ENCODE assay signal across 29 cellular contexts in genomic region chr7:119594956-119595355, GRCh38.
DNase-seq lines count a peak whose midpoint lies in the region; ATAC-seq, FAIRE-seq and TF ChIP-seq lines count a peak whose summit lies in the region.
"Had no signal": no experiment of that assay in that cellular context is flagged by ENCODE, and none has a peak within 500 bp of the region (broad histone marks: within the 10 kb centered on the region; RNA-seq: fewer than 3 reads in every experiment).

No MANE protein-coding gene starts in this region.

- intact Hi-C loops in thyroid gland (cut with DNase I): no loop called here

- peak overlapping the region; percentile 67 for H3T11ph ChIP-seq in H9 (ENCODE audit: low read length)

- H3K14ac ChIP-seq in H9 (ENCODE audit: insufficient read depth, low read length): no peak overlapping the region

- H2BK20ac ChIP-seq in H9 (ENCODE audit: low read depth, low read length, poor library complexity, severe bottlenecking): no peak overlapping the region

- peaks cover 0 to 3% (median 3%) of the 10 kb centered on the region in 3 experiments; a peak in 3 of 7 replicates for H3K36me3 Mint-ChIP-seq in H9 (ENCODE audit: insufficient read depth in 1 of 3, low read depth in 3 of 3)
- H3K36me3 Mint-ChIP-seq: memory B cell; stimulated activated effector memory CD8-positive, alpha-beta T cell treated with anti-CD3 and anti-CD28 coated beads, Interleukin-12 subunit alpha, Interleukin-12 subunit beta, amount 100 ng/mL, for 72 hours had no signal

- H2AK5ac ChIP-seq in H9 (ENCODE audit: insufficient read length, low read length): no peak overlapping the region

- FAIRE-seq in frontal cortex (lab: Jason Lieb, UNC): no peak
- FAIRE-seq: endometrium, islet of Langerhans, pancreas had no signal

- DNase-seq in H9: peak; percentile 45
- peak; percentile 4 for DNase-seq in NCI-H2227 (lab: John Stamatoyannopoulos, UW; ENCODE audit: unreplicated experiment)
- DNase-seq in cerebellar cortex (ENCODE audit: low spot score): peak; percentile 60
- peak; percentile 40 for DNase-seq in iPS-NIHi7 (ENCODE audit: extremely low spot score)
- DNase-seq in effector CD8-positive, alpha-beta T cell (lab: John Stamatoyannopoulos, UW): no peak
- no peak for DNase-seq in thyroid gland
- DNase-seq in frontal cortex (ENCODE audit: low spot score in 2 of 2): no peak
- DNase-seq: activated CD4-positive, alpha-beta T cell treated with anti-CD3 and anti-CD28 coated beads, Interleukin-2, amount 50 U/mL, for 1 hour; activated CD4-positive, CD25-positive, alpha-beta regulatory T cell; activated gamma-delta T cell treated with Interleukin-2 at 50 U/mL for 16 hours; activated T-cell treated with anti-CD3 and anti-CD28 coated beads, Interleukin-2, amount 50 U/mL, for 48 hours; DMS153; foreskin melanocyte; GDM1; left lung; NCI-H2029; NCI-H446 treated with DMSO at 0.1 percent for 48 hours; OCI-M1; pancreas; retina; T-helper 1 cell; trophoblast cell had no signal

- H3K4ac ChIP-seq in H9 (ENCODE audit: low read depth, low read length): no peak overlapping the region

- no peak overlapping the region for H3K4me3 Mint-ChIP-seq in H9
- H3K4me3 Mint-ChIP-seq: memory B cell; stimulated activated effector memory CD8-positive, alpha-beta T cell treated with anti-CD3 and anti-CD28 coated beads, Interleukin-12 subunit alpha, Interleukin-12 subunit beta, amount 100 ng/mL, for 72 hours had no signal

- H2AFZ ChIP-seq in H9 (ENCODE audit: low read length): no peak overlapping the region

- H4K8ac ChIP-seq in H9 (replicated peaks; ENCODE audit: insufficient read length, low read depth, low read length): no peak overlapping the region

- no peak overlapping the region for H2BK12ac ChIP-seq in H9 (ENCODE audit: insufficient read length, low read depth, low read length)

- no peak overlapping the region for H3K18ac ChIP-seq in H9 (ENCODE audit: insufficient read length, low read depth, low read length)

- no peak overlapping the region for H3K4me3 ChIP-seq in thyroid gland (replicated peaks in 1 of 3)
- H3K4me3 ChIP-seq: BLaER1, left lung, pancreas, SK-N-MC had no signal

- H3K4me2 ChIP-seq in H9 (ENCODE audit: insufficient read depth, insufficient read length, low read length): no peak overlapping the region
- H3K4me2 ChIP-seq: BLaER1 had no signal

- H3K79me2 ChIP-seq in H9 (ENCODE audit: insufficient read depth, low read length): no peaks in the 10 kb centered on the region

- H3K23me2 ChIP-seq in H9 (ENCODE audit: insufficient read length, low read depth, low read length, poor library complexity, severe bottlenecking): no peaks in the 10 kb centered on the region

- H3K9ac ChIP-seq in H9 (ENCODE audit: extremely low read depth, insufficient read length, low read length): no peak overlapping the region
- H3K9ac ChIP-seq: BLaER1 had no signal

- no peaks in the 10 kb centered on the region for H4K20me1 ChIP-seq in H9 (ENCODE audit: control insufficient read depth, insufficient read depth, insufficient read length)
- H4K20me1 ChIP-seq: BLaER1 had no signal

- TF ChIP-seq POLR2A in thyroid gland (IDR thresholded peaks at IDR 0.05): no peak

- TF ChIP-seq CTCF in H9 (conservative IDR thresholded peaks at IDR 0.05) (no peak), thyroid gland (IDR thresholded peaks at IDR 0.05) (no peak)

- H2BK120ac ChIP-seq in H9 (ENCODE audit: low read depth, low read length, poor library complexity, severe bottlenecking): no peak overlapping the region

- no peaks in the 10 kb centered on the region for H3K9me3 ChIP-seq in H9 (ENCODE audit: control insufficient read depth, low read depth, low read length)
- no peaks in the 10 kb centered on the region for H3K9me3 ChIP-seq in thyroid gland
- H3K9me3 ChIP-seq: BLaER1, pancreas had no signal

- no peaks in the 10 kb centered on the region for H3K27me3 Mint-ChIP-seq in H9 (ENCODE audit: low read depth)
- H3K27me3 Mint-ChIP-seq: memory B cell had no signal

- H3K4me1 ChIP-seq in H9 (ENCODE audit: insufficient read depth, low read length) (peaks cover 3% of the 10 kb centered on the region), thyroid gland (no peaks in the 10 kb centered on the region)
- H3K4me1 ChIP-seq: left lung, pancreas had no signal

- H3K56ac ChIP-seq in H9 (ENCODE audit: insufficient read length, low read depth, low read length): no peak overlapping the region

- no peak overlapping the region for H4K91ac ChIP-seq in H9 (ENCODE audit: insufficient read length, low read depth, low read length)

- H3K27ac Mint-ChIP-seq in H9: peak overlapping the region in 2 of 3 experiments; percentile 10 to 72; a peak in 3 of 7 replicates
- H3K27ac Mint-ChIP-seq: memory B cell; stimulated activated effector memory CD8-positive, alpha-beta T cell treated with anti-CD3 and anti-CD28 coated beads, Interleukin-12 subunit alpha, Interleukin-12 subunit beta, amount 100 ng/mL, for 72 hours had no signal

- no peak for ATAC-seq in GM19328 (IDR thresholded peaks at IDR 0.05; ENCODE audit: unreplicated experiment)
- ATAC-seq: left lung; pancreas; stimulated activated effector memory CD8-positive, alpha-beta T cell treated with anti-CD3 and anti-CD28 coated beads, Interleukin-12 subunit alpha, Interleukin-12 subunit beta, amount 100 ng/mL, for 72 hours had no signal

- H3K27ac ChIP-seq in H9 (ENCODE audit: insufficient read length, low read depth, low read length): no peak overlapping the region
- no peak overlapping the region for H3K27ac ChIP-seq in thyroid gland
- H3K27ac ChIP-seq: BLaER1, left lung, pancreas, SK-N-MC had no signal

- H3K27me3 ChIP-seq in H9 (ENCODE audit: insufficient read depth, low read length) (no peaks in the 10 kb centered on the region), thyroid gland (no peaks in the 10 kb centered on the region)
- H3K27me3 ChIP-seq: BLaER1, left lung, pancreas had no signal

- H3K36me3 ChIP-seq in thyroid gland: no peaks in the 10 kb centered on the region
- H3K36me3 ChIP-seq: BLaER1, left lung, pancreas had no signal

- H4K5ac ChIP-seq in H9 (ENCODE audit: insufficient read length, low read depth, low read length): no peak overlapping the region

- H3K4me1 Mint-ChIP-seq in H9: peaks cover 18 to 30% of the 10 kb centered on the region in 2 experiments
- H3K4me1 Mint-ChIP-seq: memory B cell; stimulated activated effector memory CD8-positive, alpha-beta T cell treated with anti-CD3 and anti-CD28 coated beads, Interleukin-12 subunit alpha, Interleukin-12 subunit beta, amount 100 ng/mL, for 72 hours had no signal

- no peak overlapping the region for H2BK15ac ChIP-seq in H9 (ENCODE audit: low read depth, low read length)

- no peak overlapping the region for H2BK5ac ChIP-seq in H9 (ENCODE audit: insufficient read length, low read length)

- no peaks in the 10 kb centered on the region for H3K79me1 ChIP-seq in H9 (ENCODE audit: insufficient read depth, low read depth, low read length, poor library complexity, severe bottlenecking)

- H3K23ac ChIP-seq in H9 (ENCODE audit: insufficient read length, low read depth, low read length): no peak overlapping the region

- H3K9me3 Mint-ChIP-seq in H9: peaks cover 2 to 3% of the 10 kb centered on the region in 2 experiments; a peak in 3 of 5 replicates

- no CpG with 5 or more reads among the region's 4 CpGs for WGBS in H9 (ENCODE audit: extremely low coverage, insufficient read length, low lambda C conversion rate)
- WGBS in thyroid gland, 2 donors: 22 to 35% methylated on average over 4 of the region's 4 CpGs

Comparison
In these comparisons a context has a peak if more than half of its experiments do, and no peak if none do; other contexts are left out.
1. DNase-seq: peak in H9 (single experiment), NCI-H2227 (single experiment), cerebellar cortex (single experiment) and iPS-NIHi7 (single experiment); none in effector CD8-positive, alpha-beta T cell (single experiment), thyroid gland (0 of 2) and frontal cortex (0 of 2).